ENCODE assay signal across 20 cellular contexts in genomic region chr12:2129076-2129475, GRCh38.
DNase-seq lines count a peak whose midpoint lies in the region; ATAC-seq and TF ChIP-seq lines count a peak whose summit lies in the region.
"Had no signal": no experiment of that assay in that cellular context is flagged by ENCODE, and none has a peak within 500 bp of the region (broad histone marks: within the 10 kb centered on the region; RNA-seq: fewer than 3 reads in every experiment).

No MANE protein-coding gene starts in this region.

- H3K79me2 ChIP-seq in osteoblast (ENCODE audit: insufficient read depth, low read length), result no peaks in the 10 kb centered on the region

- H3K27me3 ChIP-seq in MG63 (no peaks in the 10 kb centered on the region), osteoblast (ENCODE audit: insufficient read depth, low read length) (no peaks in the 10 kb centered on the region)

- no peak for TF ChIP-seq CTCF in cardiac fibroblast (IDR thresholded peaks at IDR 0.05; ENCODE audit: low read depth, low read length)
- TF ChIP-seq CTCF in osteoblast (IDR thresholded peaks at IDR 0.05; ENCODE audit: extremely low read depth, low read depth, low read length), result no peak

- DNase-seq in Daoy (ENCODE audit: low read depth) (peak; percentile 79), MG63 (peak; percentile 80), cardiac fibroblast (ENCODE audit: low read depth in 2 of 2) (peak; percentile 11 to 64), osteoblast (ENCODE audit: insufficient read length, low spot score, missing footprints) (peak; percentile 95), NK-92 (lab: John Stamatoyannopoulos, UW; ENCODE audit: unreplicated experiment) (no peak)
- DNase-seq in central memory CD4-positive, alpha-beta T cell, result no peak
- DNase-seq: activated CD8-positive, alpha-beta memory T cell treated with anti-CD3 and anti-CD28 coated beads for 24 hours; activated effector memory CD4-positive, alpha-beta T cell treated with Interleukin-2 at 50 U/mL for 16 hours; CD4-positive, CD25-positive, alpha-beta regulatory T cell; Kasumi-1; left ventricle myocardium inferior; naive thymus-derived CD8-positive, alpha-beta T cell; NCI-H187; NCI-H524 treated with DMSO at 0.1 percent for 48 hours; right cardiac atrium; SHP77 treated with DMSO at 0.1 percent for 48 hours; stimulated activated CD4-positive, alpha-beta T cell treated with anti-CD3 and anti-CD28 coated beads, Interleukin-4, amount 100 ng/mL, for 24 hours had no signal

- H3K9me3 ChIP-seq in MG63 (no peaks in the 10 kb centered on the region), osteoblast (ENCODE audit: low read depth, low read length) (no peaks in the 10 kb centered on the region)
- H3K9me3 ChIP-seq: HAP-1, left ventricle myocardium inferior had no signal

- H3K36me3 ChIP-seq in MG63 (no peaks in the 10 kb centered on the region), osteoblast (ENCODE audit: insufficient read depth, low read length) (no peaks in the 10 kb centered on the region)
- H3K36me3 ChIP-seq: HAP-1 had no signal

- H3K27ac ChIP-seq in osteoblast (ENCODE audit: low read depth, low read length), result peak overlapping the region; percentile 55
- H3K27ac ChIP-seq: left ventricle myocardium inferior had no signal

- H3K4me1 ChIP-seq in osteoblast (ENCODE audit: insufficient read depth, low read length), result peaks cover 11% of the 10 kb centered on the region
- H3K4me1 ChIP-seq: HAP-1 had no signal

- H3K4me3 ChIP-seq in MG63, result no peak overlapping the region
- no peak overlapping the region for H3K4me3 ChIP-seq in cardiac fibroblast (replicated peaks in 1 of 2; ENCODE audit: low read depth in 2 of 2, low read length in 2 of 2)
- no peak overlapping the region for H3K4me3 ChIP-seq in osteoblast (ENCODE audit: insufficient read depth, low read length)
- H3K4me3 ChIP-seq: HAP-1, left ventricle myocardium inferior had no signal

- H3K4me2 ChIP-seq in osteoblast (ENCODE audit: insufficient read depth, low read length), result peak overlapping the region; percentile 30

- ATAC-seq in GM21447 (IDR thresholded peaks at IDR 0.05; ENCODE audit: unreplicated experiment) (no peak), HG03342 (IDR thresholded peaks at IDR 0.05; ENCODE audit: unreplicated experiment) (no peak)
- ATAC-seq: naive thymus-derived CD8-positive, alpha-beta T cell; right cardiac atrium had no signal

- H4K20me1 ChIP-seq in osteoblast (ENCODE audit: insufficient read depth, low read length), result peaks cover 4% of the 10 kb centered on the region

- H2AFZ ChIP-seq in osteoblast (ENCODE audit: low read length), result peak overlapping the region; percentile 1

Comparison
In these comparisons a context has a peak if more than half of its experiments do, and no peak if none do; other contexts are left out.
1. DNase-seq: peak in Daoy (single experiment), MG63 (single experiment), cardiac fibroblast (2 of 2) and osteoblast (single experiment); none in NK-92 (single experiment) and central memory CD4-positive, alpha-beta T cell (single experiment).